In the genomic region with DNA sequence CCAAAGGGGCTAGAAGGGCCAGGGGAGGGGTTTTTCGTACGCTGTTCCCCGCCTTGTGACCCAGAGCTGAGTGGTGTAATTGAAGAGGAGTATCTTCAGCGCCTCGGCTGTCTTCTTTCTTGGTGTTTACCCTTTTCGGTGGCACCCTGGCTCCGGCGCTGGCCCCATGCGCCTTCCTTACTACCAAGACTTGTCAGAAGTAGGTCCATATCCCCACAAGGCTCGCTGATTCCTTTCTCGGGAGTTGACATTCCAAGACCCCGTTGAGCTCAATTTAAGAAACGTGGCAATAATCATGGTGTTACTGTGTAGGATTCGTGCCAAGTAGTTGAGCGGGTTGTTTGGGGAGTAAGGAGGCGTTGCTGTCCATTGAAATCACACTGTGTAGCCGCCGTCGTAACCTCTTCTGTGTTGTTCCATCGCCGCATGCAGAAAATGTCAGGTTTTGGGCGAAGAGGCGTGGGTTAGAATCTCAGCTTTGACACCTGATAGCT, we compare ENCODE assay signal across 1 cellular context.
TF ChIP-seq lines count a peak whose summit lies in the region.

No MANE protein-coding gene starts in this region.

TF ChIP-seq in GM23338, 12 proteins besides CTCF, POLR2A, EP300 and RAD21:
- TF ChIP-seq ZNF331 (CRISPR knock-in tag; IDR thresholded peaks at IDR 0.05; ENCODE audit: low read depth): no peak
- no peak for TF ChIP-seq EZH2 (IDR thresholded peaks at IDR 0.05; ENCODE audit: low read depth, unreplicated experiment)
- no peak for TF ChIP-seq CREB1 (CRISPR knock-in tag; IDR thresholded peaks at IDR 0.05; ENCODE audit: low read depth)
- no peak for TF ChIP-seq EZH2phosphoT487 (IDR thresholded peaks at IDR 0.05; ENCODE audit: unreplicated experiment)
- TF ChIP-seq JUNB (IDR thresholded peaks at IDR 0.05; ENCODE audit: unreplicated experiment): no peak
- TF ChIP-seq ZNF114 (CRISPR knock-in tag; IDR thresholded peaks at IDR 0.05): no peak
- TF ChIP-seq ETS1 (IDR thresholded peaks at IDR 0.05): no peak
- no peak for TF ChIP-seq STAT1 (IDR thresholded peaks at IDR 0.05; ENCODE audit: unreplicated experiment)
- TF ChIP-seq, protein P1, sequence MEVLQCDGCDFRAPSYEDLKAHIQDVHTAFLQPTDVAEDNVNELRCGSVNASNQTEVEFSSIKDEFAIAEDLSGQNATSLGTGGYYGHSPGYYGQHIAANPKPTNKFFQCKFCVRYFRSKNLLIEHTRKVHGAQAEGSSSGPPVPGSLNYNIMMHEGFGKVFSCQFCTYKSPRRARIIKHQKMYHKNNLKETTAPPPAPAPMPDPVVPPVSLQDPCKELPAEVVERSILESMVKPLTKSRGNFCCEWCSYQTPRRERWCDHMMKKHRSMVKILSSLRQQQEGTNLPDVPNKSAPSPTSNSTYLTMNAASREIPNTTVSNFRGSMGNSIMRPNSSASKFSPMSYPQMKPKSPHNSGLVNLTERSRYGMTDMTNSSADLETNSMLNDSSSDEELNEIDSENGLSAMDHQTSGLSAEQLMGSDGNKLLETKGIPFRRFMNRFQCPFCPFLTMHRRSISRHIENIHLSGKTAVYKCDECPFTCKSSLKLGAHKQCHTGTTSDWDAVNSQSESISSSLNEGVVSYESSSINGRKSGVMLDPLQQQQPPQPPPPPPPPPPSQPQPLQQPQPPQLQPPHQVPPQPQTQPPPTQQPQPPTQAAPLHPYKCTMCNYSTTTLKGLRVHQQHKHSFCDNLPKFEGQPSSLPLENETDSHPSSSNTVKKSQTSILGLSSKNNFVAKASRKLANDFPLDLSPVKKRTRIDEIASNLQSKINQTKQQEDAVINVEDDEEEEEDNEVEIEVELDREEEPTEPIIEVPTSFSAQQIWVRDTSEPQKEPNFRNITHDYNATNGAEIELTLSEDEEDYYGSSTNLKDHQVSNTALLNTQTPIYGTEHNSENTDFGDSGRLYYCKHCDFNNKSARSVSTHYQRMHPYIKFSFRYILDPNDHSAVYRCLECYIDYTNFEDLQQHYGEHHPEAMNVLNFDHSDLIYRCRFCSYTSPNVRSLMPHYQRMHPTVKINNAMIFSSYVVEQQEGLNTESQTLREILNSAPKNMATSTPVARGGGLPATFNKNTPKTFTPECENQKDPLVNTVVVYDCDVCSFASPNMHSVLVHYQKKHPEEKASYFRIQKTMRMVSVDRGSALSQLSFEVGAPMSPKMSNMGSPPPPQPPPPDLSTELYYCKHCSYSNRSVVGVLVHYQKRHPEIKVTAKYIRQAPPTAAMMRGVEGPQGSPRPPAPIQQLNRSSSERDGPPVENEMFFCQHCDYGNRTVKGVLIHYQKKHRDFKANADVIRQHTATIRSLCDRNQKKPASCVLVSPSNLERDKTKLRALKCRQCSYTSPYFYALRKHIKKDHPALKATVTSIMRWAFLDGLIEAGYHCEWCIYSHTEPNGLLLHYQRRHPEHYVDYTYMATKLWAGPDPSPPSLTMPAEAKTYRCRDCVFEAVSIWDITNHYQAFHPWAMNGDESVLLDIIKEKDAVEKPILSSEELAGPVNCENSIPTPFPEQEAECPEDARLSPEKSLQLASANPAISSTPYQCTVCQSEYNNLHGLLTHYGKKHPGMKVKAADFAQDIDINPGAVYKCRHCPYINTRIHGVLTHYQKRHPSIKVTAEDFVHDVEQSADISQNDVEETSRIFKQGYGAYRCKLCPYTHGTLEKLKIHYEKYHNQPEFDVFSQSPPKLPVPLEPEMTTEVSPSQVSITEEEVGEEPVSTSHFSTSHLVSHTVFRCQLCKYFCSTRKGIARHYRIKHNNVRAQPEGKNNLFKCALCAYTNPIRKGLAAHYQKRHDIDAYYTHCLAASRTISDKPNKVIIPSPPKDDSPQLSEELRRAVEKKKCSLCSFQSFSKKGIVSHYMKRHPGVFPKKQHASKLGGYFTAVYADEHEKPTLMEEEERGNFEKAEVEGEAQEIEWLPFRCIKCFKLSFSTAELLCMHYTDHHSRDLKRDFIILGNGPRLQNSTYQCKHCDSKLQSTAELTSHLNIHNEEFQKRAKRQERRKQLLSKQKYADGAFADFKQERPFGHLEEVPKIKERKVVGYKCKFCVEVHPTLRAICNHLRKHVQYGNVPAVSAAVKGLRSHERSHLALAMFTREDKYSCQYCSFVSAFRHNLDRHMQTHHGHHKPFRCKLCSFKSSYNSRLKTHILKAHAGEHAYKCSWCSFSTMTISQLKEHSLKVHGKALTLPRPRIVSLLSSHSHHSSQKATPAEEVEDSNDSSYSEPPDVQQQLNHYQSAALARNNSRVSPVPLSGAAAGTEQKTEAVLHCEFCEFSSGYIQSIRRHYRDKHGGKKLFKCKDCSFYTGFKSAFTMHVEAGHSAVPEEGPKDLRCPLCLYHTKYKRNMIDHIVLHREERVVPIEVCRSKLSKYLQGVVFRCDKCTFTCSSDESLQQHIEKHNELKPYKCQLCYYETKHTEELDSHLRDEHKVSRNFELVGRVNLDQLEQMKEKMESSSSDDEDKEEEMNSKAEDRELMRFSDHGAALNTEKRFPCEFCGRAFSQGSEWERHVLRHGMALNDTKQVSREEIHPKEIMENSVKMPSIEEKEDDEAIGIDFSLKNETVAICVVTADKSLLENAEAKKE (CRISPR knock-in tag; IDR thresholded peaks at IDR 0.05): no peak
- no peak for TF ChIP-seq REST (IDR thresholded peaks at IDR 0.05; ENCODE audit: unreplicated experiment)
- TF ChIP-seq POLR2AphosphoS5 (IDR thresholded peaks at IDR 0.05; ENCODE audit: low read depth): no peak
- TF ChIP-seq NANOG (IDR thresholded peaks at IDR 0.05; ENCODE audit: borderline replicate concordance): no peak
